ENCODE assay signal across 27 cellular contexts in the genomic region with DNA sequence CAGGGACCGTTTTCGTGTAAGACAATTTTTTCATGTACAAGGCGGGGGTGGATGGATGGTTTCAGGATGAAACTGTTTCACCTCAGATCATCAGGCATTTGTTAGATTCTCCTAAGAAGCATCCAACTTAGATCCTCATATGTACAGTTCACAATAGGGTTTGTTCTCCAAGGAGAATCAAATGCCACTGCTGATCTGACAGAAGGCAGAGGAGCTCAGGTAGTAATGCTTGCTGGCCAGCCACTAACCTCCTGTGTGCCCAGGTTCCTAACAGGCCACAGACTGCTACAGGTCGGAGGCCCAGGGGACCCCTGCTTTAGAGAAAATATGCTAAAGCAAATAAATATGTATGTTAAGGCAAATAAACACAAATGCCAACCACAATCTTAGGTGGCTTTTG.
"Had no signal": no experiment of that assay in that cellular context is flagged by ENCODE, and none has a peak within 500 bp of the region (broad histone marks: within the 10 kb centered on the region; RNA-seq: fewer than 3 reads in every experiment).

No MANE protein-coding gene starts in this region.

- DNase-seq: activated CD4-positive, alpha-beta memory T cell treated with anti-CD3 and anti-CD28 coated beads, Interleukin-2, amount 10 ng/mL, durations not matched to agents 7 days and 5 days; activated CD4-positive, alpha-beta T cell treated with anti-CD3 and anti-CD28 coated beads, Interleukin-2, amount 10 ng/mL, durations not matched to agents 24 days and 14 days; activated effector memory CD4-positive, alpha-beta T cell treated with anti-CD3 and anti-CD28 coated beads, Interleukin-2, amount 50 U/mL, for 16 hours; activated naive CD4-positive, alpha-beta T cell treated with anti-CD3 and anti-CD28 coated beads, Interleukin-2, amount 50 U/mL, for 16 hours; activated naive CD8-positive, alpha-beta T cell treated with anti-CD3 and anti-CD28 coated beads, Interleukin-2, amount 50 U/mL, for 24 hours; activated T-cell treated with anti-CD3 and anti-CD28 coated beads, Interleukin-2, amount 50 U/mL, for 72 hours; effector CD8-positive, alpha-beta T cell; foreskin keratinocyte; glutamatergic neuron; immature natural killer cell; kidney glomerular epithelial cell; left lung; naive thymus-derived CD8-positive, alpha-beta T cell; ovary; psoas muscle; spleen; stimulated activated CD4-positive, alpha-beta T cell treated with anti-CD3 and anti-CD28 coated beads, Interleukin-4, amount 100 ng/mL, for 1 hour; stimulated activated naive CD8-positive, alpha-beta T cell treated with anti-CD3 and anti-CD28 coated beads, Interleukin-15, Interleukin-2, amounts not matched to agents 100 U/mL and 50 U/mL, for 24 hours; substantia nigra; tibial artery had no signal

- H2AFZ ChIP-seq: hepatocyte had no signal

- H3K4me3 ChIP-seq: hepatocyte, left lung, lung, ovary, psoas muscle, right atrium auricular region, spleen, tibial artery had no signal

- H3K36me3 Mint-ChIP-seq: brain; immature natural killer cell; mesothelial cell of epicardium; naive thymus-derived CD8-positive, alpha-beta T cell had no signal

- H3K4me2 ChIP-seq: hepatocyte had no signal

- H3K27me3 ChIP-seq: foreskin keratinocyte, hepatocyte, left lung, ovary, right atrium auricular region, spleen, tibial artery had no signal

- H3K27ac Mint-ChIP-seq: activated CD4-positive, alpha-beta memory T cell treated with anti-CD3 and anti-CD28 coated beads, Interleukin-2, amount 10 ng/mL, durations not matched to agents 7 days and 5 days; activated CD4-positive, alpha-beta T cell treated with anti-CD3 and anti-CD28 coated beads, Interleukin-2, amount 10 ng/mL, durations not matched to agents 24 days and 14 days; activated naive CD8-positive, alpha-beta T cell treated with anti-CD3 and anti-CD28 coated beads, Interleukin-2, amount 50 U/mL, for 24 hours; activated T-cell treated with anti-CD3 and anti-CD28 coated beads, Interleukin-2, amount 50 U/mL, for 72 hours; brain; dendritic cell treated with granulocyte-macrophage colony-stimulating factor and Interleukin-4, amounts not matched to agents 40 ng/mL and 50 ng/mL, for 4 days; mesothelial cell of epicardium had no signal

- H3K4me3 Mint-ChIP-seq: activated CD4-positive, alpha-beta memory T cell treated with anti-CD3 and anti-CD28 coated beads, Interleukin-2, amount 10 ng/mL, durations not matched to agents 7 days and 5 days; activated CD4-positive, alpha-beta T cell treated with anti-CD3 and anti-CD28 coated beads, Interleukin-2, amount 10 ng/mL, durations not matched to agents 24 days and 14 days; activated naive CD8-positive, alpha-beta T cell treated with anti-CD3 and anti-CD28 coated beads, Interleukin-2, amount 50 U/mL, for 24 hours; activated T-cell treated with anti-CD3 and anti-CD28 coated beads, Interleukin-2, amount 50 U/mL, for 72 hours; brain; dendritic cell treated with granulocyte-macrophage colony-stimulating factor and Interleukin-4, amounts not matched to agents 40 ng/mL and 50 ng/mL, for 4 days; immature natural killer cell; mesothelial cell of epicardium; naive thymus-derived CD8-positive, alpha-beta T cell had no signal

- ATAC-seq: activated CD4-positive, CD25-positive, alpha-beta regulatory T cell treated with anti-CD3 and anti-CD28 coated beads, Interleukin-2, amount 50 U/mL, for 24 hours; activated naive CD8-positive, alpha-beta T cell treated with anti-CD3 and anti-CD28 coated beads, Interleukin-2, amount 50 U/mL, for 24 hours; activated T-cell treated with anti-CD3 and anti-CD28 coated beads, Interleukin-2, amount 50 U/mL, for 72 hours; foreskin keratinocyte; left lung; naive thymus-derived CD8-positive, alpha-beta T cell; stimulated activated naive CD8-positive, alpha-beta T cell treated with anti-CD3 and anti-CD28 coated beads, Interleukin-15, Interleukin-2, amounts not matched to agents 100 U/mL and 50 U/mL, for 24 hours had no signal

- H3K27me3 Mint-ChIP-seq: activated CD4-positive, alpha-beta memory T cell treated with anti-CD3 and anti-CD28 coated beads, Interleukin-2, amount 10 ng/mL, durations not matched to agents 7 days and 5 days; activated CD4-positive, alpha-beta T cell treated with anti-CD3 and anti-CD28 coated beads, Interleukin-2, amount 10 ng/mL, durations not matched to agents 24 days and 14 days; activated naive CD8-positive, alpha-beta T cell treated with anti-CD3 and anti-CD28 coated beads, Interleukin-2, amount 50 U/mL, for 24 hours; brain; dendritic cell treated with granulocyte-macrophage colony-stimulating factor and Interleukin-4, amounts not matched to agents 40 ng/mL and 50 ng/mL, for 4 days; naive thymus-derived CD8-positive, alpha-beta T cell had no signal

- H3K36me3 ChIP-seq: left lung, ovary, right atrium auricular region, spleen, tibial artery had no signal

- H3K27ac ChIP-seq: foreskin keratinocyte, hepatocyte, left lung, ovary, psoas muscle, right atrium auricular region, spleen, tibial artery had no signal

- H3K9me3 Mint-ChIP-seq: activated CD4-positive, alpha-beta memory T cell treated with anti-CD3 and anti-CD28 coated beads, Interleukin-2, amount 10 ng/mL, durations not matched to agents 7 days and 5 days; activated naive CD8-positive, alpha-beta T cell treated with anti-CD3 and anti-CD28 coated beads, Interleukin-2, amount 50 U/mL, for 24 hours; activated T-cell treated with anti-CD3 and anti-CD28 coated beads, Interleukin-2, amount 50 U/mL, for 72 hours; brain; dendritic cell treated with granulocyte-macrophage colony-stimulating factor and Interleukin-4, amounts not matched to agents 40 ng/mL and 50 ng/mL, for 4 days; immature natural killer cell; mesothelial cell of epicardium; naive thymus-derived CD8-positive, alpha-beta T cell had no signal

- H3K9me3 ChIP-seq: left lung, ovary, psoas muscle, right atrium auricular region, spleen, tibial artery had no signal
